ENCODE assay signal across 21 cellular contexts in genomic region chr6:116447052-116447451, GRCh38. TPM values are rescaled to one million over a fixed set of nuclear protein-coding genes. Genes with fewer than 3 reads are reported as not detected.
A peak's percentile ranks its signal among the peaks of the same experiment; 100 is the strongest.
DNase-seq lines count a peak whose midpoint lies in the region; ATAC-seq, FAIRE-seq and TF ChIP-seq lines count a peak whose summit lies in the region.
"Had no signal": no experiment of that assay in that cellular context is flagged by ENCODE, and none has a peak within 500 bp of the region (broad histone marks: within the 10 kb centered on the region; RNA-seq: fewer than 3 reads in every experiment).

No MANE protein-coding gene starts in this region.

- H3K27me3 Mint-ChIP-seq in astrocyte (ENCODE audit: low read depth, unreplicated experiment), result no peaks in the 10 kb centered on the region
- peaks cover 3 to 9% of the 10 kb centered on the region in 2 donors for H3K27me3 Mint-ChIP-seq in CD4-positive, alpha-beta memory T cell

- no peaks in the 10 kb centered on the region for H3K36me3 ChIP-seq in ACC112 (ENCODE audit: insufficient read depth, low read length)
- no peaks in the 10 kb centered on the region for H3K36me3 ChIP-seq in Loucy (ENCODE audit: insufficient read depth, low read length)
- H3K36me3 ChIP-seq in astrocyte (ENCODE audit: insufficient read depth, low read length), result no peaks in the 10 kb centered on the region
- no peaks in the 10 kb centered on the region for H3K36me3 ChIP-seq in keratinocyte (ENCODE audit: control insufficient read depth in 2 of 2, extremely low read depth in 1 of 2, insufficient read depth in 2 of 2, low read length in 2 of 2)
- no peaks in the 10 kb centered on the region for H3K36me3 ChIP-seq in CD4-positive, alpha-beta memory T cell (ENCODE audit: insufficient read depth, low read length)
- H3K36me3 ChIP-seq: pancreas, stomach, upper lobe of left lung had no signal

- FAIRE-seq in astrocyte (lab: Jason Lieb, UNC), result no peak
- FAIRE-seq in keratinocyte (lab: Jason Lieb, UNC), result no peak
- FAIRE-seq: GM18507, H1, pancreas had no signal

- H3K4me2 ChIP-seq in Loucy (ENCODE audit: low read depth, low read length, poor library complexity, severe bottlenecking), result peak overlapping the region; percentile 2
- peak overlapping the region; percentile 61 for H3K4me2 ChIP-seq in astrocyte (ENCODE audit: low read length)
- peak overlapping the region; percentile 50 for H3K4me2 ChIP-seq in keratinocyte (ENCODE audit: control insufficient read depth, extremely low read depth, insufficient read depth, low read depth, low read length)

- CTCF ChIA-PET in CD4-positive, alpha-beta memory T cell (lab: Charles Lee; ENCODE audit: partially characterized antibody), result interaction anchor here (2.7 kb wide), 1 partner anchor 87 kb away, joined by 26 read pairs; no protein-coding TSS in a partner anchor

- H3K9me3 Mint-ChIP-seq in astrocyte (ENCODE audit: unreplicated experiment), result no peaks in the 10 kb centered on the region
- no peaks in the 10 kb centered on the region for H3K9me3 Mint-ChIP-seq in CD4-positive, alpha-beta memory T cell
- H3K9me3 Mint-ChIP-seq: activated naive CD8-positive, alpha-beta T cell treated with anti-CD3 and anti-CD28 coated beads, Interleukin-2, amount 50 U/mL, for 24 hours; CD8-positive, alpha-beta memory T cell had no signal

- H3K36me3 Mint-ChIP-seq in astrocyte (ENCODE audit: low read depth, unreplicated experiment), result no peaks in the 10 kb centered on the region
- no peaks in the 10 kb centered on the region for H3K36me3 Mint-ChIP-seq in CD4-positive, alpha-beta memory T cell
- H3K36me3 Mint-ChIP-seq: CD8-positive, alpha-beta memory T cell had no signal

- H3K9me3 ChIP-seq in Loucy (ENCODE audit: insufficient read depth, low read depth, low read length), result no peaks in the 10 kb centered on the region
- no peaks in the 10 kb centered on the region for H3K9me3 ChIP-seq in astrocyte (ENCODE audit: insufficient read depth, low read depth, low read length)
- no peaks in the 10 kb centered on the region for H3K9me3 ChIP-seq in keratinocyte (ENCODE audit: control insufficient read depth, low read depth, low read length)
- H3K9me3 ChIP-seq in CD4-positive, alpha-beta memory T cell (ENCODE audit: control insufficient read depth in 1 of 2, low read length in 2 of 2), result no peaks in the 10 kb centered on the region
- H3K9me3 ChIP-seq: pancreas, stomach, upper lobe of left lung had no signal

- H3F3A ChIP-seq in Loucy (ENCODE audit: low read depth), result no peaks in the 10 kb centered on the region

- H3K79me2 ChIP-seq in ACC112 (ENCODE audit: control insufficient read depth, insufficient read depth, low read length, unreplicated experiment) (no peaks in the 10 kb centered on the region), Loucy (ENCODE audit: insufficient read depth, low read length) (no peaks in the 10 kb centered on the region), astrocyte (ENCODE audit: insufficient read depth, low read length) (no peaks in the 10 kb centered on the region), keratinocyte (ENCODE audit: control insufficient read depth, insufficient read depth, low read length) (no peaks in the 10 kb centered on the region)

- H3K4me3 Mint-ChIP-seq in astrocyte (ENCODE audit: unreplicated experiment), result no peak overlapping the region
- no peak overlapping the region for H3K4me3 Mint-ChIP-seq in CD4-positive, alpha-beta memory T cell
- H3K4me3 Mint-ChIP-seq: activated naive CD8-positive, alpha-beta T cell treated with anti-CD3 and anti-CD28 coated beads, Interleukin-2, amount 50 U/mL, for 24 hours; CD8-positive, alpha-beta memory T cell had no signal

- intact Hi-C loops in CD4-positive, alpha-beta memory T cell (cut with micrococcal nuclease), result loop anchor here (10.0 kb wide), 1 partner anchor 162 kb away; no protein-coding TSS in a partner anchor

- peak; percentile 20 for DNase-seq in astrocyte (ENCODE audit: low read depth)
- DNase-seq in keratinocyte (ENCODE audit: low read depth, low spot score), result no peak
- DNase-seq in CD4-positive, alpha-beta memory T cell, result no peak
- no peak for DNase-seq in D341Med (ENCODE audit: low spot score)
- DNase-seq: activated CD4-positive, CD25-positive, alpha-beta regulatory T cell treated with anti-CD3 and anti-CD28 coated beads, Interleukin-2, amount 50 U/mL, for 72 hours; activated naive CD8-positive, alpha-beta T cell treated with anti-CD3 and anti-CD28 coated beads, Interleukin-2, amount 50 U/mL, for 24 hours; CD8-positive, alpha-beta memory T cell; central memory CD4-positive, alpha-beta T cell; DMS79 treated with DMSO at 0.1 percent for 48 hours; NCI-H2107; stomach; T-helper 9 cell had no signal

- H3K9me1 ChIP-seq in keratinocyte (ENCODE audit: control insufficient read depth, extremely low read depth, insufficient read depth, low read length), result no peaks in the 10 kb centered on the region

- H3K9me2 ChIP-seq in Loucy (replicated peaks; ENCODE audit: low read depth, low read length), result no peaks in the 10 kb centered on the region

- H3K4me3 ChIP-seq in ACC112 (ENCODE audit: low read depth, low read length) (peak overlapping the region; percentile 56), Loucy (ENCODE audit: low read length, poor library complexity, severe bottlenecking) (no peak overlapping the region), astrocyte (ENCODE audit: insufficient read depth, low read depth, low read length) (no peak overlapping the region), keratinocyte (ENCODE audit: control insufficient read depth in 2 of 3, extremely low read depth in 1 of 3, insufficient read depth in 2 of 3, low read depth in 1 of 3, low read length in 3 of 3) (no peak overlapping the region)
- no peak overlapping the region for H3K4me3 ChIP-seq in CD4-positive, alpha-beta memory T cell (ENCODE audit: low read length in 2 of 2)
- H3K4me3 ChIP-seq: pancreas, stomach, upper lobe of left lung had no signal

- no peak for ATAC-seq in GM21526 (IDR thresholded peaks at IDR 0.05; ENCODE audit: low FRiP score, unreplicated experiment)
- ATAC-seq in esophagus mucosa, result no peak
- ATAC-seq: activated naive CD8-positive, alpha-beta T cell treated with anti-CD3 and anti-CD28 coated beads, Interleukin-2, amount 50 U/mL, for 24 hours had no signal

- no peak overlapping the region for H3K9ac ChIP-seq in Loucy (ENCODE audit: low read depth, low read length, poor library complexity, severe bottlenecking)
- peak overlapping the region; percentile 23 for H3K9ac ChIP-seq in astrocyte (ENCODE audit: low read length)
- no peak overlapping the region for H3K9ac ChIP-seq in keratinocyte (ENCODE audit: control insufficient read depth, extremely low read depth, insufficient read depth, low read length)

- H3K27ac Mint-ChIP-seq in astrocyte (ENCODE audit: unreplicated experiment), result peak overlapping the region; percentile 71
- H3K27ac Mint-ChIP-seq in CD4-positive, alpha-beta memory T cell, result no peak overlapping the region
- H3K27ac Mint-ChIP-seq: activated naive CD8-positive, alpha-beta T cell treated with anti-CD3 and anti-CD28 coated beads, Interleukin-2, amount 50 U/mL, for 24 hours; CD8-positive, alpha-beta memory T cell had no signal

- POLR2A ChIA-PET in CD4-positive, alpha-beta memory T cell (lab: Charles Lee; ENCODE audit: partially characterized antibody), result no interaction called here

- no peak for TF ChIP-seq CTCF in Loucy (conservative IDR thresholded peaks at IDR 0.05; ENCODE audit: low read length)
- TF ChIP-seq CTCF in astrocyte (IDR thresholded peaks at IDR 0.05; ENCODE audit: insufficient read depth, low read depth, low read length), result no peak
- no peak for TF ChIP-seq CTCF in keratinocyte (optimal IDR thresholded peaks at IDR 0.05 in 1 of 3, IDR thresholded peaks at IDR 0.05 in 1 of 3, conservative IDR thresholded peaks at IDR 0.05 in 1 of 3; ENCODE audit: extremely low read depth in 1 of 3, insufficient read depth in 2 of 3, low read length in 3 of 3)

- H3K27ac ChIP-seq in ACC112 (ENCODE audit: low read depth, low read length) (peak overlapping the region; percentile 96), astrocyte (ENCODE audit: low read depth, low read length) (peak overlapping the region; percentile 63), keratinocyte (ENCODE audit: control insufficient read depth, insufficient read depth, low read length) (peak overlapping the region; percentile 77)
- no peak overlapping the region for H3K27ac ChIP-seq in CD4-positive, alpha-beta memory T cell (ENCODE audit: low read depth, low read length)
- H3K27ac ChIP-seq: SK-N-MC, upper lobe of left lung had no signal

- H2AFZ ChIP-seq in ACC112 (ENCODE audit: low read length, unreplicated experiment) (no peak overlapping the region), Loucy (ENCODE audit: low read length) (no peak overlapping the region), astrocyte (ENCODE audit: low read depth, low read length) (no peak overlapping the region), keratinocyte (ENCODE audit: control insufficient read depth, low read length) (no peak overlapping the region)

- H4K20me1 ChIP-seq in Loucy (ENCODE audit: insufficient read depth, low read length, poor library complexity, severe bottlenecking), result no peaks in the 10 kb centered on the region
- H4K20me1 ChIP-seq in astrocyte (ENCODE audit: insufficient read depth, low read length), result no peaks in the 10 kb centered on the region
- H4K20me1 ChIP-seq in keratinocyte (ENCODE audit: control insufficient read depth, extremely low read depth, insufficient read depth, low read length), result no peaks in the 10 kb centered on the region

- H3K27me3 ChIP-seq in ACC112 (ENCODE audit: insufficient read depth, low read length), result no peaks in the 10 kb centered on the region
- no peaks in the 10 kb centered on the region for H3K27me3 ChIP-seq in Loucy (ENCODE audit: insufficient read depth, low read length, poor library complexity, severe bottlenecking)
- H3K27me3 ChIP-seq in astrocyte (ENCODE audit: insufficient read depth, low read length), result no peaks in the 10 kb centered on the region
- H3K27me3 ChIP-seq in keratinocyte (ENCODE audit: control insufficient read depth, extremely low read depth, insufficient read depth, low read length), result no peaks in the 10 kb centered on the region
- H3K27me3 ChIP-seq in CD4-positive, alpha-beta memory T cell (ENCODE audit: insufficient read depth, low read length), result no peaks in the 10 kb centered on the region
- H3K27me3 ChIP-seq: pancreas, stomach, upper lobe of left lung had no signal

- H3K4me1 ChIP-seq in ACC112 (ENCODE audit: control insufficient read depth, insufficient read depth, low read length, unreplicated experiment) (peaks cover 39% of the 10 kb centered on the region), Loucy (ENCODE audit: insufficient read depth, low read length, poor library complexity, severe bottlenecking) (peaks cover 35% of the 10 kb centered on the region), astrocyte (ENCODE audit: insufficient read depth, low read length) (peaks cover 17% of the 10 kb centered on the region), keratinocyte (ENCODE audit: control insufficient read depth, extremely low read depth, insufficient read depth, low read length) (peaks cover 42% of the 10 kb centered on the region)
- H3K4me1 ChIP-seq in CD4-positive, alpha-beta memory T cell (ENCODE audit: insufficient read depth, low read length), result peaks cover 13% of the 10 kb centered on the region

- H3K4me1 Mint-ChIP-seq in astrocyte (ENCODE audit: low read depth, unreplicated experiment), result peaks cover 35% of the 10 kb centered on the region
- H3K4me1 Mint-ChIP-seq in CD4-positive, alpha-beta memory T cell, result peaks cover 13 to 15% (median 14%) of the 10 kb centered on the region in 4 donors

- dilution Hi-C loops in keratinocyte (cut with MboI; ENCODE audit: extremely low pct_ligation_motif_present, low sequenced_read_pairs), result no loop called here

RNA-seq across cellular contexts. Expression of gene CALHM6, which starts 14.1 kb away (rescaled TPM):
- total RNA-seq in astrocyte (not detected in 2 replicates), esophagus mucosa (0.20 TPM)
- 0.47 to 0.59 TPM (median 0.51 TPM) in 3 replicates for polyA plus RNA-seq in keratinocyte
- polyA plus RNA-seq in keratinocyte (2011; ENCODE audit: low read depth), result 2.9 TPM
- polyA plus RNA-seq in keratinocyte (2011; cell fraction: cytosol; rRNA removed), result 0.82 and 1.7 TPM in 2 replicates
- polyA plus RNA-seq in keratinocyte (2011; cell fraction: nucleus; rRNA removed), result 0.42 and 0.47 TPM in 2 replicates
- polyA plus RNA-seq in keratinocyte (2012; ENCODE audit: low replicate concordance), result 0.81 and 1.1 TPM in 2 replicates
- not detected in 3 replicates for polyA minus RNA-seq in keratinocyte
- not detected for polyA minus RNA-seq in keratinocyte (2011; cell fraction: cytosol; rRNA and poly(A)+ RNA removed)
- 0.53 and 0.62 TPM in 2 replicates for polyA minus RNA-seq in keratinocyte (2011; cell fraction: nucleus; rRNA and poly(A)+ RNA removed)
- total RNA-seq in CD4-positive, alpha-beta memory T cell, result 1 to 10 TPM; 2.4 to 3.0 TPM
- 100 to 1,000 TPM in 1 of 2 donors, 10 to 100 TPM in 1; 24.4 to 116 TPM for polyA plus RNA-seq in CD4-positive, alpha-beta memory T cell

Comparison
In these comparisons a context has a peak if more than half of its experiments do, and no peak if none do; other contexts are left out.
1. H3K4me2 ChIP-seq: peak in every context shown above with its lines; median percentile 61 in astrocyte; 50 in keratinocyte; 2 in Loucy.